Comparison of ENCODE assay signal across 9 cellular contexts in the genomic region with DNA sequence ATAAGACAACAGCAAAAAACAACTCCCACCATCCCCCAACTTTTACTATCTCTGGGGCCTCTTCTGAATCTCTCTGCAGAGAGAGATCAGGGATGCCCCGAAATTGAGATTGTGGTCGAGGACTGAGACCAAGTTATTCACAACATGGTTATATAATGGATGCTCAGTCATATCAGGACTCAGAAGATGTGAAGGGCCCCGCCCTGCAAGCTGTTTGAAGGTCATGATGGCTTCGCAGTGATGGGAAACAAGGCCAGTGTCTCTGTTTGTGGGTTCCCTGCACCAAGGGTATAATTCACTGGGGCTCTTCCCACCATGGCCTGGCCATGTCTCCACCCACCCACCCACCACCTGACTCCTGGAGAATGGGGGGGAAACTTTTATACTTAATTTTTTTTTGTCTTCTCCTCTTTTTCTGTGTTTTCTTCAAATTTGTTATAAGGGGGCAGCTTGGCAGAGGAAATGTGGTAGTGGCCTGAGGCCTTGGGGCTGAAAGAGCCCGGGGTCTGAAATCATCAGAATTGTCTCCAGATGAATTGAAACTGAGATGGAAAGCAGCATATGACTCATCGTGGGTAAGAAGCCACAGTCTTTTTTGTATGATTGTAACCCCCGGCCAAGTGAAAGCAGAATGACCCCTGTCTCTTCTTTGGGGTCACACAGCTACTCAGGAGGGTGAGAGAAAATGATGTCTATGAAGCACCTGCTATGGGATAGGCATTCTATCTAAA. TPM values are rescaled to one million over a fixed set of nuclear protein-coding genes. Genes with fewer than 3 reads are reported as not detected.
DNase-seq lines count a peak whose midpoint lies in the region; ATAC-seq lines count a peak whose summit lies in the region.
"Had no signal": no experiment of that assay in that cellular context is flagged by ENCODE, and none has a peak within 500 bp of the region (broad histone marks: within the 10 kb centered on the region; RNA-seq: fewer than 3 reads in every experiment).

No MANE protein-coding gene starts in this region.

- DNase-seq in activated CD8-positive, alpha-beta memory T cell treated with anti-CD3 and anti-CD28 coated beads, Interleukin-2, amount 50 U/mL, for 48 hours = peak; percentile 79
- DNase-seq in stimulated activated CD4-positive, alpha-beta T cell treated with anti-CD3 and anti-CD28 coated beads, TNF-alpha, amount 100 ng/mL, for 24 hours (ENCODE audit: low read depth in 3 of 3) = peak in 2 of 3 experiments; percentile 52 to 77
- DNase-seq in SKM-1 (lab: John Stamatoyannopoulos, UW; ENCODE audit: unreplicated experiment) (no peak), NCI-H2107 treated with DMSO at 0.1 percent for 48 hours (lab: John Stamatoyannopoulos, UW; ENCODE audit: unreplicated experiment) (no peak), mesenteric fat pad (ENCODE audit: low spot score) (no peak)

- ATAC-seq in GM19324 (IDR thresholded peaks at IDR 0.05; ENCODE audit: low FRiP score, unreplicated experiment) (peak; percentile 57), HG03066 (IDR thresholded peaks at IDR 0.05; ENCODE audit: low read depth, unreplicated experiment) (peak; percentile 71), esophagus mucosa (no peak)

RNA-seq across cellular contexts. Expression of a gene that starts 15.0 kb away (rescaled TPM):
- not detected for total RNA-seq in mesenteric fat pad
- total RNA-seq in esophagus mucosa = not detected
- total RNA-seq: NCI-H460 had no signal

RNA-seq across cellular contexts. Expression of a gene that starts 39.4 kb away (rescaled TPM):
- total RNA-seq in mesenteric fat pad (not detected), esophagus mucosa (not detected)
- total RNA-seq: NCI-H460 had no signal

Comparison
In these comparisons a context has a peak if more than half of its experiments do, and no peak if none do; other contexts are left out.
1. DNase-seq: peak in activated CD8-positive, alpha-beta memory T cell treated with anti-CD3 and anti-CD28 coated beads, Interleukin-2, amount 50 U/mL, for 48 hours (single experiment) and stimulated activated CD4-positive, alpha-beta T cell treated with anti-CD3 and anti-CD28 coated beads, TNF-alpha, amount 100 ng/mL, for 24 hours (2 of 3); none in SKM-1 (single experiment), NCI-H2107 treated with DMSO at 0.1 percent for 48 hours (single experiment) and mesenteric fat pad (single experiment).